Comparison of ENCODE assay signal across 20 cellular contexts in genomic region chr6:168827484-168827883, GRCh38.
"Had no signal": no experiment of that assay in that cellular context is flagged by ENCODE, and none has a peak within 500 bp of the region (broad histone marks: within the 10 kb centered on the region; RNA-seq: fewer than 3 reads in every experiment).

No MANE protein-coding gene starts in this region.

- H3K27ac Mint-ChIP-seq: activated CD4-positive, alpha-beta T cell treated with anti-CD3 and anti-CD28 coated beads, Interleukin-2, amount 10 ng/mL, durations not matched to agents 24 days and 14 days; activated CD8-positive, alpha-beta T cell treated with anti-CD3 and anti-CD28 coated beads for 36 hours; activated naive CD4-positive, alpha-beta T cell treated with anti-CD3 and anti-CD28 coated beads, Interleukin-2, amount 10 ng/mL, durations not matched to agents 7 days and 5 days; activated T-cell treated with anti-CD3 and anti-CD28 coated beads, Interleukin-2, amount 50 U/mL, for 24 hours; dendritic cell treated with granulocyte-macrophage colony-stimulating factor and Interleukin-4, amounts not matched to agents 40 ng/mL and 50 ng/mL, for 4 days; stimulated activated naive CD8-positive, alpha-beta T cell treated with anti-CD3 and anti-CD28 coated beads, Interleukin-15, amount 100 ng/mL, for 72 hours; type B pancreatic cell had no signal

- ATAC-seq: activated CD8-positive, alpha-beta T cell treated with anti-CD3 and anti-CD28 coated beads for 36 hours; psoas muscle; right cardiac atrium; stimulated activated naive CD8-positive, alpha-beta T cell treated with anti-CD3 and anti-CD28 coated beads, Interleukin-15, amount 100 ng/mL, for 72 hours had no signal

- H3K9me3 ChIP-seq: ascending aorta, esophagus squamous epithelium, ovary, psoas muscle had no signal

- H3K36me3 ChIP-seq: ascending aorta, esophagus squamous epithelium, ovary had no signal

- H3K27ac ChIP-seq: ascending aorta, esophagus squamous epithelium, psoas muscle, skin epidermis had no signal

- H3K4me3 ChIP-seq: ascending aorta, esophagus squamous epithelium, ovary, psoas muscle, skin epidermis had no signal

- H3K4me1 Mint-ChIP-seq: activated CD4-positive, alpha-beta T cell treated with anti-CD3 and anti-CD28 coated beads, Interleukin-2, amount 10 ng/mL, durations not matched to agents 24 days and 14 days; activated naive CD4-positive, alpha-beta T cell treated with anti-CD3 and anti-CD28 coated beads, Interleukin-2, amount 10 ng/mL, durations not matched to agents 7 days and 5 days; stimulated activated naive CD8-positive, alpha-beta T cell treated with anti-CD3 and anti-CD28 coated beads, Interleukin-15, amount 100 ng/mL, for 72 hours had no signal

- H3K4me1 ChIP-seq: ascending aorta, psoas muscle had no signal

- H3K27me3 Mint-ChIP-seq: activated CD4-positive, alpha-beta T cell treated with anti-CD3 and anti-CD28 coated beads, Interleukin-2, amount 10 ng/mL, durations not matched to agents 24 days and 14 days; activated CD8-positive, alpha-beta T cell treated with anti-CD3 and anti-CD28 coated beads for 36 hours; activated naive CD4-positive, alpha-beta T cell treated with anti-CD3 and anti-CD28 coated beads, Interleukin-2, amount 10 ng/mL, durations not matched to agents 7 days and 5 days; activated T-cell treated with anti-CD3 and anti-CD28 coated beads, Interleukin-2, amount 50 U/mL, for 24 hours; dendritic cell treated with granulocyte-macrophage colony-stimulating factor and Interleukin-4, amounts not matched to agents 40 ng/mL and 50 ng/mL, for 4 days; stimulated activated naive CD8-positive, alpha-beta T cell treated with anti-CD3 and anti-CD28 coated beads, Interleukin-15, amount 100 ng/mL, for 72 hours had no signal

- H3K36me3 Mint-ChIP-seq: activated naive CD4-positive, alpha-beta T cell treated with anti-CD3 and anti-CD28 coated beads, Interleukin-2, amount 10 ng/mL, durations not matched to agents 7 days and 5 days; type B pancreatic cell had no signal

- H3K9me3 Mint-ChIP-seq: activated CD4-positive, alpha-beta T cell treated with anti-CD3 and anti-CD28 coated beads, Interleukin-2, amount 10 ng/mL, durations not matched to agents 24 days and 14 days; activated CD8-positive, alpha-beta T cell treated with anti-CD3 and anti-CD28 coated beads for 36 hours; activated T-cell treated with anti-CD3 and anti-CD28 coated beads, Interleukin-2, amount 50 U/mL, for 24 hours; stimulated activated naive CD8-positive, alpha-beta T cell treated with anti-CD3 and anti-CD28 coated beads, Interleukin-15, amount 100 ng/mL, for 72 hours had no signal

- H3K4me3 Mint-ChIP-seq: activated CD4-positive, alpha-beta T cell treated with anti-CD3 and anti-CD28 coated beads, Interleukin-2, amount 10 ng/mL, durations not matched to agents 24 days and 14 days; activated CD8-positive, alpha-beta T cell treated with anti-CD3 and anti-CD28 coated beads for 36 hours; activated naive CD4-positive, alpha-beta T cell treated with anti-CD3 and anti-CD28 coated beads, Interleukin-2, amount 10 ng/mL, durations not matched to agents 7 days and 5 days; activated T-cell treated with anti-CD3 and anti-CD28 coated beads, Interleukin-2, amount 50 U/mL, for 24 hours; dendritic cell treated with granulocyte-macrophage colony-stimulating factor and Interleukin-4, amounts not matched to agents 40 ng/mL and 50 ng/mL, for 4 days; stimulated activated naive CD8-positive, alpha-beta T cell treated with anti-CD3 and anti-CD28 coated beads, Interleukin-15, amount 100 ng/mL, for 72 hours; type B pancreatic cell had no signal

- H3K27me3 ChIP-seq: ascending aorta, esophagus squamous epithelium, ovary had no signal

- DNase-seq: activated CD4-positive, alpha-beta T cell treated with anti-CD3 and anti-CD28 coated beads, Interleukin-2, amount 10 ng/mL, durations not matched to agents 24 days and 14 days; activated CD8-positive, alpha-beta T cell treated with anti-CD3 and anti-CD28 coated beads for 36 hours; activated naive CD4-positive, alpha-beta T cell treated with anti-CD3 and anti-CD28 coated beads, Interleukin-2, amount 10 ng/mL, durations not matched to agents 7 days and 5 days; activated T-cell treated with anti-CD3 and anti-CD28 coated beads, Interleukin-2, amount 50 U/mL, for 24 hours; cerebellar nuclear complex; effector memory CD4-positive, alpha-beta T cell; esophagus squamous epithelium; mesendoderm; ovary; psoas muscle; right cardiac atrium; stimulated activated CD4-positive, alpha-beta T cell treated with anti-CD3 and anti-CD28 coated beads, Interleukin-15, amount 100 ng/mL, for 24 hours; stimulated activated CD4-positive, alpha-beta T cell treated with anti-CD3 and anti-CD28 coated beads, Interleukin-2, amount 100 ng/mL, for 48 hours; stimulated activated naive CD8-positive, alpha-beta T cell treated with anti-CD3 and anti-CD28 coated beads, Interleukin-15, amount 100 ng/mL, for 72 hours; T-helper 1 cell; T-helper 9 cell had no signal
